In the genomic region with DNA sequence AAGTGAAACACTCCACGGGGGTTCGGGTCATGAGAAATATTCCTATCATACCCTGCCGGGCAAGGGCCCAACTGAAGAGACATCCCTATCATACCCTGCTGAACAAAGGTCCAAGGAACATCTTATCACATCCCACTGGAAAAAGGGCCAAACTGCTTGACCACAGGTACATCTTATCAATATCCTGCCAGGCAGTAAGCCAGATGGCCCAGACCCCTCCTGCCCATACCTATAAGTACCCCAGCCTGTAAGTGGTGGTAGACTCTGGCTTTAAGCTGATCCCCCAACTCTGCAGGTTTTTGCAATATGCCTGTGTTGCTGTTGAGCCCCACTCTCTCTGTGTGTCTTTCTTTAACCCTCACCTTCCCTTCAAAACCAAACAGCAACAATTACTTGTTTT, we compare ENCODE assay signal across 8 cellular contexts. TPM values are rescaled to one million over a fixed set of nuclear protein-coding genes. Genes with fewer than 3 reads are reported as not detected.
"Had no signal": no experiment of that assay in that cellular context is flagged by ENCODE, and none has a peak within 500 bp of the region (broad histone marks: within the 10 kb centered on the region; RNA-seq: fewer than 3 reads in every experiment).

No MANE protein-coding gene starts in this region.

- FAIRE-seq: HepG2, K562 had no signal

- H3K27ac ChIP-seq: HL-60, KMS-11 had no signal

- DNase-seq: IMR-90, KBM-7, KG1 had no signal

- ATAC-seq: HepG2, K562 had no signal

- H3K4me3 ChIP-seq: K562 had no signal

RNA-seq across cellular contexts. Expression of gene ZNF334, which starts 51.6 kb away (rescaled TPM):
- total RNA-seq: HT1080 had no signal
